Comparison of ENCODE assay signal across 1 cellular context in genomic region chr14:51160871-51161270, GRCh38.
TF ChIP-seq lines count a peak whose summit lies in the region.

No MANE protein-coding gene starts in this region.

TF ChIP-seq in H1, 55 proteins besides CTCF, POLR2A, EP300 and RAD21 (continued from another document):
- TF ChIP-seq TAF7 (optimal IDR thresholded peaks at IDR 0.05; ENCODE audit: borderline replicate concordance, low read depth, low read length) (no peak), BACH1 (IDR thresholded peaks at IDR 0.05; ENCODE audit: low read length) (no peak)
